9 cellular contexts compared by ENCODE assay signal in genomic region chr5:172716796-172717313, GRCh38. TPM values are rescaled to one million over a fixed set of nuclear protein-coding genes. Genes with fewer than 3 reads are reported as not detected.
DNase-seq lines count a peak whose midpoint lies in the region; ATAC-seq and TF ChIP-seq lines count a peak whose summit lies in the region.
"Had no signal": no experiment of that assay in that cellular context is flagged by ENCODE, and none has a peak within 500 bp of the region (broad histone marks: within the 10 kb centered on the region; RNA-seq: fewer than 3 reads in every experiment).

No MANE protein-coding gene starts in this region.

- no peak overlapping the region for H3K4me3 Mint-ChIP-seq in nephron progenitor cell
- H3K4me3 Mint-ChIP-seq: stimulated activated naive CD8-positive, alpha-beta T cell treated with anti-CD3 and anti-CD28 coated beads, Interleukin-15, Interleukin-2, amounts not matched to agents 100 ng/mL and 50 ng/mL, for 24 hours had no signal

- CTCF ChIA-PET in Panc1 (lab: Charles Lee) = interaction anchor here (0.7 to 1.2 kb wide), 5 partner anchors 12 to 216 kb away, joined by 3 to 14 read pairs (median 4); no protein-coding TSS in a partner anchor

- peak overlapping the region; percentile 18; the same call in 1 of the 2 replicates for H3K4me3 ChIP-seq in HUES6 (ENCODE audit: low read depth, low read length)
- peak overlapping the region in 1 of 2 experiments; percentile 9; a peak in 1 of 4 replicates for H3K4me3 ChIP-seq in Panc1 (ENCODE audit: low read depth in 2 of 2, low read length in 2 of 2)

- no peaks in the 10 kb centered on the region for H3K36me3 ChIP-seq in HUES6 (ENCODE audit: control insufficient read depth, insufficient read depth, low read length)
- no peaks in the 10 kb centered on the region for H3K36me3 ChIP-seq in Panc1 (ENCODE audit: control insufficient read depth, insufficient read depth, low read length)

- H3K27me3 Mint-ChIP-seq in nephron progenitor cell (ENCODE audit: low read depth, poor library complexity) = peaks cover 30% of the 10 kb centered on the region
- H3K27me3 Mint-ChIP-seq: stimulated activated naive CD8-positive, alpha-beta T cell treated with anti-CD3 and anti-CD28 coated beads, Interleukin-15, Interleukin-2, amounts not matched to agents 100 ng/mL and 50 ng/mL, for 24 hours had no signal

- H3K9me3 ChIP-seq in HUES6 (ENCODE audit: control insufficient read depth, insufficient read depth, low read depth, low read length) (no peaks in the 10 kb centered on the region), Panc1 (ENCODE audit: control insufficient read depth, insufficient read depth, low read depth, low read length) (no peaks in the 10 kb centered on the region)

- peak; percentile 78 for ATAC-seq in Panc1
- ATAC-seq in HG02840 (IDR thresholded peaks at IDR 0.05; ENCODE audit: low FRiP score, unreplicated experiment) = no peak

- H3K4me1 ChIP-seq in HUES6 (ENCODE audit: control insufficient read depth, insufficient read depth, low read length) (peaks cover 6% of the 10 kb centered on the region; the same call in 1 of the 2 replicates), Panc1 (ENCODE audit: control insufficient read depth, insufficient read depth, low read length) (peaks cover 45% of the 10 kb centered on the region)

- peaks cover 7% of the 10 kb centered on the region for H3K4me1 Mint-ChIP-seq in nephron progenitor cell

- intact Hi-C loops in Panc1 (cut with micrococcal nuclease; ENCODE audit: unreplicated experiment) = loop anchor here (2.0 to 10.0 kb wide), 3 partner anchors 54 to 188 kb away; partner anchors contain the start of gene DUSP1

- POLR2A ChIA-PET in Panc1 (lab: Charles Lee) = interaction anchor here (0.5 to 0.7 kb wide), 2 partner anchors 74 to 415 kb away, joined by 4 to 5 read pairs; no protein-coding TSS in a partner anchor

- H3K27me3 ChIP-seq in HUES6 (ENCODE audit: control insufficient read depth, insufficient read depth, low read length) (peaks cover 47% of the 10 kb centered on the region), Panc1 (ENCODE audit: control insufficient read depth, insufficient read depth, low read length) (no peaks in the 10 kb centered on the region)

- DNase-seq in ELR (ENCODE audit: low read depth) (peak; percentile 89), Panc1 (ENCODE audit: low read depth, low spot score) (peak; percentile 60), activated T-helper 1 cell treated with Interleukin-2 at 50 U/mL for 16 hours (ENCODE audit: low read depth) (peak; percentile 66), fibroblast of peridontal ligament (ENCODE audit: extremely low read depth) (peak; percentile 87), nephron progenitor cell (peak; percentile 91)
- DNase-seq in stimulated activated naive CD4-positive, alpha-beta T cell (lab: John Stamatoyannopoulos, UW) = peak; percentile 59 to 88 (median 74)

- no peak overlapping the region for H3K9ac ChIP-seq in HUES6 (ENCODE audit: low read length)

- no peak overlapping the region for H3K27ac Mint-ChIP-seq in nephron progenitor cell

- no peaks in the 10 kb centered on the region for H3K36me3 Mint-ChIP-seq in nephron progenitor cell (ENCODE audit: low read depth)

- in situ Hi-C loops in Panc1 (cut with HindIII; ENCODE audit: low pct_unique_long_range_greater_than_20kb, low sequenced_read_pairs) = no loop called here

- peak; percentile 94 for TF ChIP-seq CTCF in Panc1 (IDR thresholded peaks at IDR 0.05)
- peak; percentile 88 for TF ChIP-seq CTCF in nephron progenitor cell (IDR thresholded peaks at IDR 0.05)

- H3K27ac ChIP-seq in HUES6 (ENCODE audit: low read depth, low read length) (no peak overlapping the region), Panc1 (ENCODE audit: low read length) (peak overlapping the region; percentile 75)

- H3K9me3 Mint-ChIP-seq in nephron progenitor cell = no peaks in the 10 kb centered on the region
- H3K9me3 Mint-ChIP-seq: stimulated activated naive CD8-positive, alpha-beta T cell treated with anti-CD3 and anti-CD28 coated beads, Interleukin-15, Interleukin-2, amounts not matched to agents 100 ng/mL and 50 ng/mL, for 24 hours had no signal

- no TSS peak for BruUV-seq in Panc1 (replicated peaks; lab: Mats Ljungman, UMichigan)

RNA-seq across cellular contexts. Expression of gene DUSP1, which starts 54.1 kb away (rescaled TPM):
- total RNA-seq in Panc1 (2021; ENCODE audit: unreplicated experiment) = 79.9 TPM
- polyA plus RNA-seq in Panc1 (2012; ENCODE audit: insufficient read length) = 65.0 TPM
